ENCODE assay signal across 16 cellular contexts in the genomic region with DNA sequence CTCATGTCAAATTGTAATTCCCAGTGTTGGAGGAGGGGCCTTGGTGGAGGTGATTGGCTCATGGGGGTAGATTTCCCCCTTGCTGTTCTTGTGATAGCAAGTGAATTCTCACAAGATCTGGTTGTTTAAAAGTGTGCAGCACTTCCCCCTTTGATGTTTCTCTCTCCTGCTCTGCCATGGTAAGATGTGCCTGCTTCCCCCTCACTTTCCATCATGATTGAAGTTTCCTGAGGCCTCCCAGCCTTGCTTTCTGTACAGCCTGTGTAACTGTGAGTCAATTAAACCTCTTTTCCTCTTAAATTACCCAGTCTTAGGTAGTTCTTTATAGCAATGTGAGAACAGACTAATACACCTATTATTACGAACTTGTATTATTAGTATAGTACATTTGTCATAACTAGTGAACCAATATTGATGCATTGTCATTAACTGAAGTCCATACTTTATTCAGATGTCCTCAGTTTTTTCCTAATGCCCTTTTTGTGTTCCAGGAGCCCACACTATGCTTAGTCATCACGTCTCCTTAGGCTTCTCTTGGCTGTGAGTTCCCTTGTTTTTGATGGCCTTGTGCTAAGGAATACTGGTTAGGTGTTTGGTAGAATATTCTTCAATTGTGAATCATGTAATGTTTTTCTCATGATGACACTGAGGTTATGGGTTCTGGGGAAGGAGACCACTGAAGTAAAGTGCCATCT. TPM values are rescaled to one million over a fixed set of nuclear protein-coding genes. Genes with fewer than 3 reads are reported as not detected.
DNase-seq lines count a peak whose midpoint lies in the region; ATAC-seq, FAIRE-seq and TF ChIP-seq lines count a peak whose summit lies in the region.
"Had no signal": no experiment of that assay in that cellular context is flagged by ENCODE, and none has a peak within 500 bp of the region (broad histone marks: within the 10 kb centered on the region; RNA-seq: fewer than 3 reads in every experiment).

No MANE protein-coding gene starts in this region.

- no peaks in the 10 kb centered on the region for H3K27me3 ChIP-seq in GM12878 (replicated peaks in 1 of 2; ENCODE audit: control insufficient read depth in 2 of 2, insufficient read depth in 2 of 2, low read length in 1 of 2)
- no peaks in the 10 kb centered on the region for H3K27me3 ChIP-seq in adrenal gland
- H3K27me3 ChIP-seq: esophagus squamous epithelium, right atrium auricular region, upper lobe of right lung had no signal

- TF ChIP-seq POLR2A in GM12878 (IDR thresholded peaks at IDR 0.05; ENCODE audit: low read depth, low read length) (no peak), adrenal gland (IDR thresholded peaks at IDR 0.05) (no peak)

- peaks cover 21% of the 10 kb centered on the region for H3K4me1 ChIP-seq in GM12878 (ENCODE audit: control insufficient read depth, insufficient read depth, low read length)
- peaks cover 0 to 6% of the 10 kb centered on the region in 2 donors for H3K4me1 ChIP-seq in adrenal gland (replicated peaks in 1 of 2)

- TF ChIP-seq CTCF in GM12878 (IDR thresholded peaks at IDR 0.05 in 2 of 3, conservative IDR thresholded peaks at IDR 0.05 in 1 of 3; ENCODE audit: control insufficient read depth in 2 of 3, extremely low read depth in 1 of 3, insufficient read depth in 1 of 3, low read depth in 3 of 3, low read length in 3 of 3): no peak
- no peak for TF ChIP-seq CTCF in adrenal gland (IDR thresholded peaks at IDR 0.05)

- intact Hi-C loops in GM12878 (cut with micrococcal nuclease; ENCODE audit: unreplicated experiment): no loop called here
- intact Hi-C loops in adrenal gland (cut with DNase I): loop anchor here in 1 of 2 donors (2.0 kb wide), 1 partner anchor 31 kb away; no protein-coding TSS in a partner anchor

- H2AFZ ChIP-seq in GM12878 (ENCODE audit: control insufficient read depth, low read depth, low read length): no peak overlapping the region

- no peaks in the 10 kb centered on the region for H3K27me3 Mint-ChIP-seq in T-helper 1 cell treated with Interleukin-12 subunit alpha and Interleukin-12 subunit beta and Interleukin-4 antibody, amounts not matched to agents 30 μg/mL and 1 μg/mL, for 36 hours (ENCODE audit: low read depth)
- H3K27me3 Mint-ChIP-seq: activated naive CD8-positive, alpha-beta T cell treated with anti-CD3 and anti-CD28 coated beads, Interleukin-2, amount 10 ng/mL, durations not matched to agents 7 days and 5 days had no signal

- H3K9me3 ChIP-seq in GM12878 (replicated peaks; ENCODE audit: control insufficient read depth, insufficient read depth, low read length): no peaks in the 10 kb centered on the region
- H3K9me3 ChIP-seq in adrenal gland (replicated peaks in 1 of 3): no peaks in the 10 kb centered on the region
- H3K9me3 ChIP-seq: esophagus squamous epithelium, right atrium auricular region, upper lobe of right lung had no signal

- CTCF ChIA-PET in GM12878 (lab: Yijun Ruan, JAX): no interaction called here

- H3K4me2 ChIP-seq in GM12878 (ENCODE audit: control insufficient read depth, insufficient read depth): no peak overlapping the region

- H4K20me1 ChIP-seq in GM12878 (ENCODE audit: control insufficient read depth, insufficient read depth): no peaks in the 10 kb centered on the region

- in situ Hi-C loops in GM12878 (cut with MboI): loop anchor here (25.0 kb wide), 1 partner anchor 730 kb away; a partner anchor contains a TSS

- no peak for ATAC-seq in GM12878
- ATAC-seq in GM21825 (IDR thresholded peaks at IDR 0.05; ENCODE audit: unreplicated experiment): no peak
- no peak for ATAC-seq in HG02938 (IDR thresholded peaks at IDR 0.05; ENCODE audit: unreplicated experiment)
- ATAC-seq: left colon, upper lobe of right lung had no signal

- H3K9ac ChIP-seq in GM12878 (ENCODE audit: control insufficient read depth, insufficient read depth, low read length): no peak overlapping the region

- peaks cover 3% of the 10 kb centered on the region for H3K36me3 Mint-ChIP-seq in T-helper 1 cell treated with Interleukin-12 subunit alpha and Interleukin-12 subunit beta and Interleukin-4 antibody, amounts not matched to agents 30 μg/mL and 1 μg/mL, for 36 hours (ENCODE audit: low read depth)

- H3K79me2 ChIP-seq in GM12878 (ENCODE audit: control insufficient read depth, insufficient read depth, low read length): peaks cover 4% of the 10 kb centered on the region

- H3K4me3 Mint-ChIP-seq in T-helper 1 cell treated with Interleukin-12 subunit alpha and Interleukin-12 subunit beta and Interleukin-4 antibody, amounts not matched to agents 30 μg/mL and 1 μg/mL, for 36 hours: no peak overlapping the region
- H3K4me3 Mint-ChIP-seq: activated naive CD8-positive, alpha-beta T cell treated with anti-CD3 and anti-CD28 coated beads, Interleukin-2, amount 10 ng/mL, durations not matched to agents 7 days and 5 days had no signal

- TF ChIP-seq EP300 in GM12878 (IDR thresholded peaks at IDR 0.05; ENCODE audit: borderline replicate concordance in 1 of 2, control insufficient read depth in 1 of 2, low read depth in 2 of 2, low read length in 2 of 2): no peak

- POLR2A ChIA-PET in GM12878 (lab: Charles Lee): no interaction called here

- H3K27ac ChIP-seq in GM12878 (ENCODE audit: control insufficient read depth, insufficient read depth) (no peak overlapping the region), adrenal gland (no peak overlapping the region)
- H3K27ac ChIP-seq: esophagus squamous epithelium, right atrium auricular region, upper lobe of right lung had no signal

- no peak for TF ChIP-seq RAD21 in GM12878 (IDR thresholded peaks at IDR 0.05; ENCODE audit: insufficient read depth, low read depth, low read length)

- SMC1A ChIA-PET in GM12878 (lab: Charles Lee; ENCODE audit: uncharacterized antibody, unreplicated experiment): no interaction called here

- H3K36me3 ChIP-seq in GM12878 (ENCODE audit: control insufficient read depth in 2 of 2, insufficient read depth in 2 of 2, low read length in 1 of 2) (no peaks in the 10 kb centered on the region), adrenal gland (replicated peaks in 1 of 2) (no peaks in the 10 kb centered on the region)
- H3K36me3 ChIP-seq: esophagus squamous epithelium, right atrium auricular region, upper lobe of right lung had no signal

- H3K9me3 Mint-ChIP-seq in T-helper 1 cell treated with Interleukin-12 subunit alpha and Interleukin-12 subunit beta and Interleukin-4 antibody, amounts not matched to agents 30 μg/mL and 1 μg/mL, for 36 hours: no peaks in the 10 kb centered on the region

- no TSS peak for BruUV-seq in GM12878 (replicated peaks; lab: Mats Ljungman, UMichigan)

- H3K4me1 Mint-ChIP-seq in T-helper 1 cell treated with Interleukin-12 subunit alpha and Interleukin-12 subunit beta and Interleukin-4 antibody, amounts not matched to agents 30 μg/mL and 1 μg/mL, for 36 hours (ENCODE audit: low read depth): peaks cover 35% of the 10 kb centered on the region

- H3K27ac Mint-ChIP-seq in T-helper 1 cell treated with Interleukin-12 subunit alpha and Interleukin-12 subunit beta and Interleukin-4 antibody, amounts not matched to agents 30 μg/mL and 1 μg/mL, for 36 hours: peak overlapping the region; percentile 61
- H3K27ac Mint-ChIP-seq: activated naive CD8-positive, alpha-beta T cell treated with anti-CD3 and anti-CD28 coated beads, Interleukin-2, amount 10 ng/mL, durations not matched to agents 7 days and 5 days had no signal

- DNase-seq in T-helper 1 cell (no peak), Kasumi-1 (lab: John Stamatoyannopoulos, UW) (peak; percentile 28 to 31), GM12878 (ENCODE audit: low read depth, low spot score) (no peak), renal cortical epithelial cell (ENCODE audit: low read depth) (peak; percentile 59), adrenal gland (no peak)
- DNase-seq: activated naive CD8-positive, alpha-beta T cell treated with anti-CD3 and anti-CD28 coated beads, Interleukin-2, amount 10 ng/mL, durations not matched to agents 7 days and 5 days; esophagus squamous epithelium; left colon; NK-92 treated with Interleukin-12 subunit alpha and Interleukin-12 subunit beta, amount 100 ng/mL, for 24 hours; upper lobe of right lung had no signal

- RAD21 ChIA-PET in GM12878 (lab: Charles Lee; ENCODE audit: unreplicated experiment): no interaction called here

- 95% methylated on average over 2 of the region's 2 CpGs for WGBS in GM12878 (ENCODE audit: insufficient coverage, insufficient replicate concordance, low lambda C conversion rate, missing lambda C conversion rate)
- 80 to 95% (median 89%) methylated on average over 2 of the region's 2 CpGs for WGBS in adrenal gland, 4 donors

- H3K4me3 ChIP-seq in GM12878: no peak overlapping the region
- H3K4me3 ChIP-seq in adrenal gland: no peak overlapping the region
- H3K4me3 ChIP-seq: esophagus squamous epithelium, right atrium auricular region, upper lobe of right lung had no signal

- FAIRE-seq in GM12878 (lab: Jason Lieb, UNC): peak; percentile 31
- FAIRE-seq: G401.6 had no signal

RNA-seq across cellular contexts. Expression of a gene that starts 4.5 kb away (rescaled TPM):
- total RNA-seq in GM12878 (2013; cell fraction: nucleolus; rRNA removed): 54.9 and 64.4 TPM in 2 replicates
- total RNA-seq in GM12878 (2014; rRNA removed): 24.1 and 25.1 TPM in 2 replicates
- 15.7 and 17.7 TPM in 2 replicates for total RNA-seq in GM12878 (2014; rRNA removed; fragmentation: Illumina TruSeq; extraction: Trizol)
- total RNA-seq in GM12878 (2021): 35.9 and 39.6 TPM in 2 replicates
- 3.7 TPM for polyA plus RNA-seq in GM12878 (2011; ENCODE audit: low read depth)
- 18.1 and 22.4 TPM in 2 replicates for polyA plus RNA-seq in GM12878 (2011; rRNA removed)
- 8.6 and 12.7 TPM in 2 replicates for polyA plus RNA-seq in GM12878 (2011; cell fraction: cytosol; rRNA removed)
- polyA plus RNA-seq in GM12878 (2011; cell fraction: nucleus; rRNA removed): 19.5 and 21.1 TPM in 2 replicates
- polyA plus RNA-seq in GM12878 (2012): 9.1 and 9.4 TPM in 2 replicates
- 14.5 and 16.5 TPM in 2 replicates for polyA plus RNA-seq in GM12878 (2014; fragmentation: Illumina TruSeq; extraction: Trizol)
- polyA plus RNA-seq in GM12878 (2014; fragmentation: Nextera tagmentation; extraction: Ambion mirVana): 1 to 10 TPM; 2.7 to 6.4 TPM
- polyA plus RNA-seq in GM12878 (2014; rRNA removed): 10.9 and 12.8 TPM in 2 replicates
- polyA plus RNA-seq in GM12878 (2016; fragmentation: Nextera tagmentation; extraction: Ambion mirVana): 10 to 100 TPM in 1 of 2 experiments, 1 to 10 TPM in 1; 4.9 to 26.3 TPM
- 32.1 and 45.6 TPM in 2 replicates for polyA minus RNA-seq in GM12878 (2011; rRNA and poly(A)+ RNA removed)
- 20.6 and 29.6 TPM in 2 replicates for polyA minus RNA-seq in GM12878 (2011; cell fraction: cytosol; rRNA and poly(A)+ RNA removed)
- polyA minus RNA-seq in GM12878 (2011; cell fraction: nucleus; rRNA and poly(A)+ RNA removed): 15.7 and 26.8 TPM in 2 replicates
- total RNA-seq in renal cortical epithelial cell: 29.7 and 49.2 TPM in 2 replicates
- 10 to 100 TPM; 45.6 to 91.6 (median 57.9) TPM for total RNA-seq in adrenal gland
- polyA plus RNA-seq in adrenal gland: 10 to 100 TPM in 2 of 3 donors, 1 to 10 TPM in 1; 4.2 to 17.1 (median 11.0) TPM

RNA-seq across cellular contexts. Expression of a gene that starts 25.9 kb away (rescaled TPM):
- total RNA-seq in GM12878 (2013; cell fraction: nucleolus; rRNA removed): not detected in 2 replicates
- not detected in 2 replicates for total RNA-seq in GM12878 (2014; rRNA removed)
- total RNA-seq in GM12878 (2014; rRNA removed; fragmentation: Illumina TruSeq; extraction: Trizol): not detected in 2 replicates
- total RNA-seq in GM12878 (2021): not detected in 2 replicates
- polyA plus RNA-seq in GM12878 (2011; ENCODE audit: low read depth): not detected
- polyA plus RNA-seq in GM12878 (2011; rRNA removed): not detected in 2 replicates
- not detected in 2 replicates for polyA plus RNA-seq in GM12878 (2011; cell fraction: cytosol; rRNA removed)
- polyA plus RNA-seq in GM12878 (2011; cell fraction: nucleus; rRNA removed): not detected in 2 replicates
- polyA plus RNA-seq in GM12878 (2012): not detected in 2 replicates
- polyA plus RNA-seq in GM12878 (2014; fragmentation: Illumina TruSeq; extraction: Trizol): not detected in 2 replicates
- polyA plus RNA-seq in GM12878 (2014; fragmentation: Nextera tagmentation; extraction: Ambion mirVana): not detected
- not detected in 2 replicates for polyA plus RNA-seq in GM12878 (2014; rRNA removed)
- polyA plus RNA-seq in GM12878 (2016; fragmentation: Nextera tagmentation; extraction: Ambion mirVana): not detected
- not detected in 2 replicates for polyA minus RNA-seq in GM12878 (2011; rRNA and poly(A)+ RNA removed)
- not detected in 2 replicates for polyA minus RNA-seq in GM12878 (2011; cell fraction: cytosol; rRNA and poly(A)+ RNA removed)
- polyA minus RNA-seq in GM12878 (2011; cell fraction: nucleus; rRNA and poly(A)+ RNA removed): not detected in 2 replicates
- total RNA-seq in renal cortical epithelial cell: 0.25 TPM in 1 of 2 replicates, not detected in the other
- total RNA-seq in adrenal gland: not detected
- polyA plus RNA-seq in adrenal gland: under 1 TPM in 2 of 3 donors, not detected in 1; 0.10 to 0.16 TPM
- total RNA-seq: activated naive CD8-positive, alpha-beta T cell treated with anti-CD3 and anti-CD28 coated beads, Interleukin-2, amount 10 ng/mL, durations not matched to agents 7 days and 5 days; myocyte; right atrium auricular region; upper lobe of right lung had no signal

Comparison
In these comparisons a context has a peak if more than half of its experiments do, and no peak if none do; other contexts are left out.
1. DNase-seq: peak in Kasumi-1 (2 of 2) and renal cortical epithelial cell (single experiment); none in T-helper 1 cell (0 of 5), GM12878 (single experiment) and adrenal gland (0 of 7).